27 cellular contexts compared by ENCODE assay signal in genomic region chr19:2917275-2918184, GRCh38. TPM values are rescaled to one million over a fixed set of nuclear protein-coding genes. Genes with fewer than 3 reads are reported as not detected.
"Had no signal": no experiment of that assay in that cellular context is flagged by ENCODE, and none has a peak within 500 bp of the region (broad histone marks: within the 10 kb centered on the region; RNA-seq: fewer than 3 reads in every experiment).

No MANE protein-coding gene starts in this region.

- H3K4me3 ChIP-seq: body of pancreas, colonic mucosa, esophagus squamous epithelium, left ventricle myocardium inferior, thoracic aorta had no signal

- H3K4me1 ChIP-seq: colonic mucosa, left ventricle myocardium inferior, parathyroid adenoma had no signal

- H3K4me1 Mint-ChIP-seq: memory B cell, WTC11 had no signal

- H3K9me3 ChIP-seq: body of pancreas, colonic mucosa, thoracic aorta had no signal

- H3K27me3 Mint-ChIP-seq: activated CD8-positive, alpha-beta T cell treated with anti-CD3 and anti-CD28 coated beads for 36 hours; memory B cell; naive thymus-derived CD8-positive, alpha-beta T cell had no signal

- H3K9ac ChIP-seq: parathyroid adenoma had no signal

- H3K27ac ChIP-seq: body of pancreas, colonic mucosa, esophagus squamous epithelium, left ventricle myocardium inferior, neutrophil, parathyroid adenoma, thoracic aorta had no signal

- ATAC-seq: activated CD8-positive, alpha-beta T cell treated with anti-CD3 and anti-CD28 coated beads for 36 hours; activated naive CD4-positive, alpha-beta T cell treated with anti-CD3 and anti-CD28 coated beads, Interleukin-2, amount 50 U/mL, for 72 hours; activated T-cell treated with anti-CD3 and anti-CD28 coated beads, Interleukin-2, amount 50 U/mL, for 4 hours; body of pancreas; naive thymus-derived CD8-positive, alpha-beta T cell; stimulated activated effector memory CD8-positive, alpha-beta T cell treated with anti-CD3 and anti-CD28 coated beads, Interleukin-12 subunit alpha, Interleukin-12 subunit beta, amount 100 ng/mL, for 72 hours; WTC11 had no signal

- FAIRE-seq: endothelial cell of umbilical vein, TTC549 had no signal

- H2AFZ ChIP-seq: parathyroid adenoma had no signal

- DNase-seq: activated CD4-positive, alpha-beta T cell treated with anti-CD3 and anti-CD28 coated beads for 48 hours; activated CD8-positive, alpha-beta T cell treated with anti-CD3 and anti-CD28 coated beads for 36 hours; activated gamma-delta T cell; activated T-cell treated with anti-CD3 and anti-CD28 coated beads, Interleukin-2, amount 50 U/mL, for 4 hours; amniotic stem cell; body of pancreas; central memory CD4-positive, alpha-beta T cell; colonic mucosa; esophagus squamous epithelium; hippocampal formation; left ventricle myocardium inferior; naive thymus-derived CD8-positive, alpha-beta T cell; stimulated activated CD4-positive, alpha-beta T cell treated with anti-CD3 and anti-CD28 coated beads, Interleukin-12 subunit alpha, Interleukin-12 subunit beta, amount 100 ng/mL, for 4 hours; stimulated activated CD4-positive, alpha-beta T cell treated with anti-CD3 and anti-CD28 coated beads, Interleukin-2, amount 100 ng/mL, for 24 hours had no signal

- H3K27ac Mint-ChIP-seq: activated CD8-positive, alpha-beta T cell treated with anti-CD3 and anti-CD28 coated beads for 36 hours; memory B cell; naive thymus-derived CD8-positive, alpha-beta T cell; stimulated activated effector memory CD8-positive, alpha-beta T cell treated with anti-CD3 and anti-CD28 coated beads, Interleukin-12 subunit alpha, Interleukin-12 subunit beta, amount 100 ng/mL, for 72 hours; WTC11 had no signal

- H3K27me3 ChIP-seq: body of pancreas, colonic mucosa, esophagus squamous epithelium, neutrophil had no signal

- H3K4me3 Mint-ChIP-seq: activated CD8-positive, alpha-beta T cell treated with anti-CD3 and anti-CD28 coated beads for 36 hours; activated T-cell treated with anti-CD3 and anti-CD28 coated beads, Interleukin-2, amount 50 U/mL, for 4 hours; memory B cell; naive thymus-derived CD8-positive, alpha-beta T cell; stimulated activated effector memory CD8-positive, alpha-beta T cell treated with anti-CD3 and anti-CD28 coated beads, Interleukin-12 subunit alpha, Interleukin-12 subunit beta, amount 100 ng/mL, for 72 hours; WTC11 had no signal

RNA-seq across cellular contexts. Expression of gene ZNF556, which starts 50.4 kb away (rescaled TPM):
- total RNA-seq: activated CD8-positive, alpha-beta T cell treated with anti-CD3 and anti-CD28 coated beads for 36 hours; activated T-cell treated with anti-CD3 and anti-CD28 coated beads, Interleukin-2, amount 50 U/mL, for 4 hours; body of pancreas; endothelial cell of umbilical vein; kidney epithelial cell; left ventricle myocardium inferior; mucosa of gallbladder; naive thymus-derived CD8-positive, alpha-beta T cell; T-helper 2 cell treated with Interferon-gamma antibody and Interleukin-4, amounts not matched to agents 100 ng/mL and 5 ng/mL, for 36 hours; ureter had no signal
- polyA plus RNA-seq: naive thymus-derived CD8-positive, alpha-beta T cell had no signal
